ENCODE assay signal across 18 cellular contexts in genomic region chr20:51125774-51126173, GRCh38.
A peak's percentile ranks its signal among the peaks of the same experiment; 100 is the strongest.
DNase-seq lines count a peak whose midpoint lies in the region; ATAC-seq and TF ChIP-seq lines count a peak whose summit lies in the region.
"Had no signal": no experiment of that assay in that cellular context is flagged by ENCODE, and none has a peak within 500 bp of the region (broad histone marks: within the 10 kb centered on the region; RNA-seq: fewer than 3 reads in every experiment).

No MANE protein-coding gene starts in this region.

- peaks cover 61% of the 10 kb centered on the region for H3K4me1 Mint-ChIP-seq in mesothelial cell of epicardium

- H3K4me3 ChIP-seq in esophagus muscularis mucosa = no peak overlapping the region
- H3K4me3 ChIP-seq in stomach smooth muscle (ENCODE audit: low read length in 2 of 2) = peak overlapping the region in 1 of 2 donors; percentile 36
- H3K4me3 ChIP-seq in BE2C (ENCODE audit: low read depth, low read length) = no peak overlapping the region
- H3K4me3 ChIP-seq in right lobe of liver = no peak overlapping the region
- H3K4me3 ChIP-seq: BLaER1 had no signal

- no peak for TF ChIP-seq POLR2A in esophagus muscularis mucosa (IDR thresholded peaks at IDR 0.05; ENCODE audit: low read depth)
- no peak for TF ChIP-seq POLR2A in right lobe of liver (IDR thresholded peaks at IDR 0.05)

- DNase-seq in G401 (ENCODE audit: low spot score) = peak; percentile 24
- no peak for DNase-seq in esophagus muscularis mucosa (ENCODE audit: extremely low spot score)
- DNase-seq in mesothelial cell of epicardium (ENCODE audit: low spot score in 2 of 2, unreplicated experiment in 2 of 2) = no peak
- DNase-seq in BE2C = no peak
- DNase-seq in right lobe of liver = no peak
- DNase-seq: 8988T; CD8-positive, alpha-beta T cell; DMS79; KG1; NCI-H1436; NCI-H2029 treated with DMSO at 0.1 percent for 48 hours; NCI-H748 treated with DMSO at 0.1 percent for 48 hours; OCI-M1 had no signal

- H3K27me3 ChIP-seq in esophagus muscularis mucosa = no peaks in the 10 kb centered on the region
- peaks cover 0 to 3% of the 10 kb centered on the region in 2 donors for H3K27me3 ChIP-seq in stomach smooth muscle (ENCODE audit: control insufficient read depth in 1 of 2, insufficient read depth in 2 of 2, low read length in 2 of 2)
- H3K27me3 ChIP-seq in BE2C = no peaks in the 10 kb centered on the region
- no peaks in the 10 kb centered on the region for H3K27me3 ChIP-seq in right lobe of liver
- H3K27me3 ChIP-seq: BLaER1 had no signal

- no peaks in the 10 kb centered on the region for H3K27me3 Mint-ChIP-seq in mesothelial cell of epicardium (ENCODE audit: low read depth)

- TF ChIP-seq CTCF in esophagus muscularis mucosa (IDR thresholded peaks at IDR 0.05) = no peak
- TF ChIP-seq CTCF in mesothelial cell of epicardium (IDR thresholded peaks at IDR 0.05; ENCODE audit: unreplicated experiment) = no peak
- no peak for TF ChIP-seq CTCF in BE2C (IDR thresholded peaks at IDR 0.05; ENCODE audit: low read depth, low read length)
- no peak for TF ChIP-seq CTCF in right lobe of liver (IDR thresholded peaks at IDR 0.05)

- H3K9me3 Mint-ChIP-seq in mesothelial cell of epicardium = no peaks in the 10 kb centered on the region
- H3K9me3 Mint-ChIP-seq: CD8-positive, alpha-beta T cell had no signal

- 36% methylated on average over 4 of the region's 4 CpGs for WGBS in esophagus muscularis mucosa
- WGBS in right lobe of liver (ENCODE audit: insufficient coverage, low coverage, low lambda C conversion rate, missing lambda C conversion rate) = 60% methylated on average over 4 of the region's 4 CpGs

- no peak overlapping the region for H3K4me3 Mint-ChIP-seq in mesothelial cell of epicardium
- H3K4me3 Mint-ChIP-seq: CD8-positive, alpha-beta T cell had no signal

- H3K4me1 ChIP-seq in esophagus muscularis mucosa = peaks cover 0 to 44% (median 43%) of the 10 kb centered on the region in 4 donors
- peaks cover 72% of the 10 kb centered on the region for H3K4me1 ChIP-seq in stomach smooth muscle (ENCODE audit: control insufficient read depth, insufficient read depth, low read length)
- H3K4me1 ChIP-seq in BE2C = peaks cover 10% of the 10 kb centered on the region
- no peaks in the 10 kb centered on the region for H3K4me1 ChIP-seq in right lobe of liver

- H3K27ac Mint-ChIP-seq in mesothelial cell of epicardium = peak overlapping the region; percentile 90
- H3K27ac Mint-ChIP-seq: CD8-positive, alpha-beta T cell had no signal

- no peak for ATAC-seq in HG02623 (IDR thresholded peaks at IDR 0.05; ENCODE audit: unreplicated experiment)
- ATAC-seq in right lobe of liver = no peak
- ATAC-seq in HG03378 (IDR thresholded peaks at IDR 0.05; ENCODE audit: unreplicated experiment) = no peak
- ATAC-seq: CD8-positive, alpha-beta T cell; HCT116 had no signal

- H3K27ac ChIP-seq in esophagus muscularis mucosa (replicated peaks in 1 of 4) (peak overlapping the region; percentile 37 to 64 (median 53)), stomach smooth muscle (ENCODE audit: low read length) (peak overlapping the region; percentile 70), right lobe of liver (no peak overlapping the region)
- H3K27ac ChIP-seq: BLaER1 had no signal

- intact Hi-C loops in esophagus muscularis mucosa (cut with DNase I) = no loop called here
- intact Hi-C loops in right lobe of liver (cut with DNase I) = no loop called here

- no peaks in the 10 kb centered on the region for H3K36me3 ChIP-seq in esophagus muscularis mucosa
- H3K36me3 ChIP-seq in stomach smooth muscle (ENCODE audit: control insufficient read depth in 2 of 2, insufficient read depth in 2 of 2, low read length in 2 of 2) = no peaks in the 10 kb centered on the region
- no peaks in the 10 kb centered on the region for H3K36me3 ChIP-seq in BE2C
- no peaks in the 10 kb centered on the region for H3K36me3 ChIP-seq in right lobe of liver
- H3K36me3 ChIP-seq: BLaER1 had no signal

- no peak overlapping the region for H3K9ac ChIP-seq in stomach smooth muscle (ENCODE audit: low read length in 2 of 2)
- H3K9ac ChIP-seq: BLaER1 had no signal

- no peaks in the 10 kb centered on the region for H3K36me3 Mint-ChIP-seq in mesothelial cell of epicardium
- H3K36me3 Mint-ChIP-seq: CD8-positive, alpha-beta T cell had no signal

- in situ Hi-C loops in G401 (cut with HindIII; ENCODE audit: low sequenced_read_pairs) = no loop called here

- TF ChIP-seq EP300 in esophagus muscularis mucosa (IDR thresholded peaks at IDR 0.05) = no peak

- H3K9me3 ChIP-seq in esophagus muscularis mucosa (no peaks in the 10 kb centered on the region), stomach smooth muscle (ENCODE audit: control insufficient read depth in 2 of 2, low read length in 2 of 2) (no peaks in the 10 kb centered on the region), BE2C (no peaks in the 10 kb centered on the region), right lobe of liver (no peaks in the 10 kb centered on the region)
- H3K9me3 ChIP-seq: BLaER1 had no signal

Comparison
In these comparisons a context has a peak if more than half of its experiments do, and no peak if none do; other contexts are left out.
1. H3K27ac ChIP-seq: peak in esophagus muscularis mucosa (4 of 4) and stomach smooth muscle (single experiment); none in right lobe of liver (0 of 3).